ENCODE assay signal across 16 cellular contexts in the genomic region with DNA sequence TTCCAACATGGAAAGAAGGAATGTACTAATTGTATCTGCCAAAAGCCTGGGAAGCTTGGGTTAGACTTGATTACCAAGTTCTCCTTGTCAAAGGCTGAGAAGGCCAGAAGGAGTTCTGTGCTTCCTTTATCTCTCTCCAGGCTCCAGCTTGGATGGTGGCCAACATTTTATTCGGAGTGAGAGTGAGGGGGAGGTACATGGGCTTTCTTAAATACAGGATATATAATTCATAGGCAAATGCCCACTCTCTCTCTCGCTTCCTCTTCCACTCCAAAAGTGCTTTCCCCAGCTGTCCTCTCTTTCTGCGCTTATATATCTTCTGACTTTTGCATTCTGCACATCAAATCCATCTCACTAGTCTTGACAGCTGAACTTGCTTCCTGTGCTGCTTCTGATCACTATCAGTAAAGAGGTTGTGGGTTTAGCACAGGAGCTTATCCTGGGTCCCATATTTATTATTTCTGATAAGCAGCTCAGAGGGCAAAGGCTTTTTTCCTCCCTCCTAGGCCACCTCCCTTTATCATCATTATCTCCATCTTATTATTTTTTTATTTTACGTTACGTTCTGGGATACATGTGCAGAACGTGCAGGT.
A peak's percentile ranks its signal among the peaks of the same experiment; 100 is the strongest.
DNase-seq lines count a peak whose midpoint lies in the region; ATAC-seq lines count a peak whose summit lies in the region.
"Had no signal": no experiment of that assay in that cellular context is flagged by ENCODE, and none has a peak within 500 bp of the region (broad histone marks: within the 10 kb centered on the region; RNA-seq: fewer than 3 reads in every experiment).

No MANE protein-coding gene starts in this region.

- no peak overlapping the region for H3K4me3 Mint-ChIP-seq in stimulated activated naive B cell treated with anti-CD40 and anti-IgM and Interleukin-4, amounts not matched to agents 10 μg/mL and 1 μg/mL and 100 μg/mL, for 72 hours
- H3K4me3 Mint-ChIP-seq: CD14-positive monocyte had no signal

- peak; percentile 20 for DNase-seq in DMS79 treated with DMSO at 0.1 percent for 48 hours (lab: John Stamatoyannopoulos, UW)
- no peak for DNase-seq in DMS79 (lab: John Stamatoyannopoulos, UW)
- peak; percentile 50 for DNase-seq in NCI-H226
- DNase-seq in amniotic epithelial cell (ENCODE audit: low read depth): peak; percentile 91
- DNase-seq in stimulated activated naive B cell treated with anti-CD40 and anti-IgM and Interleukin-4, amounts not matched to agents 10 μg/mL and 1 μg/mL and 100 μg/mL, for 72 hours: peak; percentile 1
- DNase-seq in glomerular visceral epithelial cell (ENCODE audit: extremely low spot score): no peak
- DNase-seq in activated naive CD4-positive, alpha-beta T cell treated with anti-CD3 and anti-CD28 coated beads, Interleukin-2, amount 50 U/mL, for 72 hours (ENCODE audit: low spot score in 2 of 2): no peak
- DNase-seq in posterior cingulate gyrus: no peak
- DNase-seq: Calu3, KBM-7, NCI-H1105, NCI-H1694 treated with DMSO at 0.1 percent for 48 hours, NCI-H446 treated with DMSO at 0.1 percent for 48 hours, NCI-H774, SIG-M5 had no signal

- H3K9me3 Mint-ChIP-seq in stimulated activated naive B cell treated with anti-CD40 and anti-IgM and Interleukin-4, amounts not matched to agents 10 μg/mL and 1 μg/mL and 100 μg/mL, for 72 hours: peaks cover 7 to 9% of the 10 kb centered on the region in 2 donors
- peaks cover 9 to 38% of the 10 kb centered on the region in 2 donors for H3K9me3 Mint-ChIP-seq in activated naive CD4-positive, alpha-beta T cell treated with anti-CD3 and anti-CD28 coated beads, Interleukin-2, amount 50 U/mL, for 72 hours

- peak; percentile 67 to 82 for ATAC-seq in stimulated activated naive B cell treated with anti-CD40 and anti-IgM and Interleukin-4, amounts not matched to agents 10 μg/mL and 1 μg/mL and 100 μg/mL, for 72 hours (replicated peaks)
- no peak for ATAC-seq in activated naive CD4-positive, alpha-beta T cell treated with anti-CD3 and anti-CD28 coated beads, Interleukin-2, amount 50 U/mL, for 72 hours

- H3K4me1 Mint-ChIP-seq in stimulated activated naive B cell treated with anti-CD40 and anti-IgM and Interleukin-4, amounts not matched to agents 10 μg/mL and 1 μg/mL and 100 μg/mL, for 72 hours: peaks cover 5 to 27% of the 10 kb centered on the region in 2 donors

- H3K27ac Mint-ChIP-seq in stimulated activated naive B cell treated with anti-CD40 and anti-IgM and Interleukin-4, amounts not matched to agents 10 μg/mL and 1 μg/mL and 100 μg/mL, for 72 hours: no peak overlapping the region
- no peak overlapping the region for H3K27ac Mint-ChIP-seq in activated naive CD4-positive, alpha-beta T cell treated with anti-CD3 and anti-CD28 coated beads, Interleukin-2, amount 50 U/mL, for 72 hours
- H3K27ac Mint-ChIP-seq: CD14-positive monocyte had no signal

- H3K27me3 Mint-ChIP-seq in stimulated activated naive B cell treated with anti-CD40 and anti-IgM and Interleukin-4, amounts not matched to agents 10 μg/mL and 1 μg/mL and 100 μg/mL, for 72 hours: peaks cover 22% of the 10 kb centered on the region in 2 donors

- intact Hi-C loops in posterior cingulate gyrus (cut with DNase I): no loop called here

- peaks cover 2 to 13% of the 10 kb centered on the region in 2 donors for H3K36me3 Mint-ChIP-seq in stimulated activated naive B cell treated with anti-CD40 and anti-IgM and Interleukin-4, amounts not matched to agents 10 μg/mL and 1 μg/mL and 100 μg/mL, for 72 hours
- peaks cover 4 to 27% of the 10 kb centered on the region in 2 donors for H3K36me3 Mint-ChIP-seq in activated naive CD4-positive, alpha-beta T cell treated with anti-CD3 and anti-CD28 coated beads, Interleukin-2, amount 50 U/mL, for 72 hours
- H3K36me3 Mint-ChIP-seq: CD14-positive monocyte had no signal

Comparison
In these comparisons a context has a peak if more than half of its experiments do, and no peak if none do; other contexts are left out.
1. DNase-seq: peak in DMS79 treated with DMSO at 0.1 percent for 48 hours (single experiment), NCI-H226 (single experiment), amniotic epithelial cell (single experiment) and stimulated activated naive B cell treated with anti-CD40 and anti-IgM and Interleukin-4, amounts not matched to agents 10 μg/mL and 1 μg/mL and 100 μg/mL, for 72 hours (single experiment); none in DMS79 (single experiment), glomerular visceral epithelial cell (single experiment), activated naive CD4-positive, alpha-beta T cell treated with anti-CD3 and anti-CD28 coated beads, Interleukin-2, amount 50 U/mL, for 72 hours (0 of 2) and posterior cingulate gyrus (0 of 10).
2. ATAC-seq: peak in stimulated activated naive B cell treated with anti-CD40 and anti-IgM and Interleukin-4, amounts not matched to agents 10 μg/mL and 1 μg/mL and 100 μg/mL, for 72 hours (2 of 2); none in activated naive CD4-positive, alpha-beta T cell treated with anti-CD3 and anti-CD28 coated beads, Interleukin-2, amount 50 U/mL, for 72 hours (0 of 2).